In the genomic region with DNA sequence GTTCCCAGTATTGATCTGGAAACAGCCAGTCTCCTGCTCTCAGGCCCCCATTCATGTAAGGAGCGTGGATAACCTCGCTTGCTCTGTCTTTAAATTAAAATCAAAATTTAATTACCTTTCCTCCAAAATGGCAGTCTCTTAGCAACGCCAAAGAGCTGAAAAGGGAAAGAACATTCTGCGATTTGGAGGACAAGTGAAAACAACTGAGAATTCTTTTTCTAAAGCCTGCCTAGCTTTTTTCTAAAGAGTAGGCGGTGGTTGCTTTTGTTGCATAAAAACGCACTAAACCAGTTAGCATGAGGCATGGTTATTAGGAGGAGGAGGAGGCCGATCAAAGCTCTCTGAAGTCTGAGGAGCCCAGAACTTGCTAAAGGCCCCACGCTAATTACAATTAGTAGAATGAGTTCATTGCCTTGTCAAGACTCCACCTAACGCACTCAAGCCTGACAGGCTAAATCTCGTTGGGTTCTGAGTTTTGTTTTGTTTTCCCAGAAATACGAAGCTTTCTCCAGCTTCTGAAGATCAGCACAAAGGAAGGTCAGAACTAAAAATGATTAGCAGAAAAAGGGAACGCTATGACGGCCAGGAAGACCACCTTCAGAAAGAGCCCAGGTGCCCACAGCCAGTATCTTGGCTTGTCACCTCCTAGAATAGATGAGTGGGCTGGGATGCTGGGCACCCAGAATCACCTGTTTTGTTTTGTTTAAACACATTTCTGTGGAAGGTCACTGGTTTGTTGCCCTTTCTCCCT, we compare ENCODE assay signal across 1 cellular context.
TF ChIP-seq lines count a peak whose summit lies in the region.

No MANE protein-coding gene starts in this region.

TF ChIP-seq in HEK293, 187 proteins besides CTCF, POLR2A, EP300 and RAD21 (continued from another document):
- TF ChIP-seq, protein P1, sequence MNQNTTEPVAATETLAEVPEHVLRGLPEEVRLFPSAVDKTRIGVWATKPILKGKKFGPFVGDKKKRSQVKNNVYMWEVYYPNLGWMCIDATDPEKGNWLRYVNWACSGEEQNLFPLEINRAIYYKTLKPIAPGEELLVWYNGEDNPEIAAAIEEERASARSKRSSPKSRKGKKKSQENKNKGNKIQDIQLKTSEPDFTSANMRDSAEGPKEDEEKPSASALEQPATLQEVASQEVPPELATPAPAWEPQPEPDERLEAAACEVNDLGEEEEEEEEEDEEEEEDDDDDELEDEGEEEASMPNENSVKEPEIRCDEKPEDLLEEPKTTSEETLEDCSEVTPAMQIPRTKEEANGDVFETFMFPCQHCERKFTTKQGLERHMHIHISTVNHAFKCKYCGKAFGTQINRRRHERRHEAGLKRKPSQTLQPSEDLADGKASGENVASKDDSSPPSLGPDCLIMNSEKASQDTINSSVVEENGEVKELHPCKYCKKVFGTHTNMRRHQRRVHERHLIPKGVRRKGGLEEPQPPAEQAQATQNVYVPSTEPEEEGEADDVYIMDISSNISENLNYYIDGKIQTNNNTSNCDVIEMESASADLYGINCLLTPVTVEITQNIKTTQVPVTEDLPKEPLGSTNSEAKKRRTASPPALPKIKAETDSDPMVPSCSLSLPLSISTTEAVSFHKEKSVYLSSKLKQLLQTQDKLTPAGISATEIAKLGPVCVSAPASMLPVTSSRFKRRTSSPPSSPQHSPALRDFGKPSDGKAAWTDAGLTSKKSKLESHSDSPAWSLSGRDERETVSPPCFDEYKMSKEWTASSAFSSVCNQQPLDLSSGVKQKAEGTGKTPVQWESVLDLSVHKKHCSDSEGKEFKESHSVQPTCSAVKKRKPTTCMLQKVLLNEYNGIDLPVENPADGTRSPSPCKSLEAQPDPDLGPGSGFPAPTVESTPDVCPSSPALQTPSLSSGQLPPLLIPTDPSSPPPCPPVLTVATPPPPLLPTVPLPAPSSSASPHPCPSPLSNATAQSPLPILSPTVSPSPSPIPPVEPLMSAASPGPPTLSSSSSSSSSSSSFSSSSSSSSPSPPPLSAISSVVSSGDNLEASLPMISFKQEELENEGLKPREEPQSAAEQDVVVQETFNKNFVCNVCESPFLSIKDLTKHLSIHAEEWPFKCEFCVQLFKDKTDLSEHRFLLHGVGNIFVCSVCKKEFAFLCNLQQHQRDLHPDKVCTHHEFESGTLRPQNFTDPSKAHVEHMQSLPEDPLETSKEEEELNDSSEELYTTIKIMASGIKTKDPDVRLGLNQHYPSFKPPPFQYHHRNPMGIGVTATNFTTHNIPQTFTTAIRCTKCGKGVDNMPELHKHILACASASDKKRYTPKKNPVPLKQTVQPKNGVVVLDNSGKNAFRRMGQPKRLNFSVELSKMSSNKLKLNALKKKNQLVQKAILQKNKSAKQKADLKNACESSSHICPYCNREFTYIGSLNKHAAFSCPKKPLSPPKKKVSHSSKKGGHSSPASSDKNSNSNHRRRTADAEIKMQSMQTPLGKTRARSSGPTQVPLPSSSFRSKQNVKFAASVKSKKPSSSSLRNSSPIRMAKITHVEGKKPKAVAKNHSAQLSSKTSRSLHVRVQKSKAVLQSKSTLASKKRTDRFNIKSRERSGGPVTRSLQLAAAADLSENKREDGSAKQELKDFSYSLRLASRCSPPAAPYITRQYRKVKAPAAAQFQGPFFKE (tag by site-specific recombination; IDR thresholded peaks at IDR 0.05; ENCODE audit: borderline replicate concordance) = no peak
- no peak for TF ChIP-seq ZNF37A (tag by site-specific recombination; IDR thresholded peaks at IDR 0.05)
- no peak for TF ChIP-seq ZNF555 (tag by site-specific recombination; conservative IDR thresholded peaks at IDR 0.05)
- TF ChIP-seq BCL11B (tag by site-specific recombination; IDR thresholded peaks at IDR 0.05; ENCODE audit: low read depth) = no peak
